ENCODE assay signal across 27 cellular contexts in genomic region chr9:70617033-70617432, GRCh38.
A peak's percentile ranks its signal among the peaks of the same experiment; 100 is the strongest.
DNase-seq lines count a peak whose midpoint lies in the region; ATAC-seq, FAIRE-seq and TF ChIP-seq lines count a peak whose summit lies in the region.
"Had no signal": no experiment of that assay in that cellular context is flagged by ENCODE, and none has a peak within 500 bp of the region (broad histone marks: within the 10 kb centered on the region; RNA-seq: fewer than 3 reads in every experiment).

No MANE protein-coding gene starts in this region.

- no peaks in the 10 kb centered on the region for H3K4me1 Mint-ChIP-seq in naive thymus-derived CD8-positive, alpha-beta T cell
- H3K4me1 Mint-ChIP-seq: CD14-positive monocyte; CD4-positive, alpha-beta memory T cell; CD4-positive, CD25-positive, alpha-beta regulatory T cell; CD8-positive, alpha-beta memory T cell had no signal

- dilution Hi-C loops in IMR-90 (cut with HindIII; ENCODE audit: low sequenced_read_pairs, unreplicated experiment) = no loop called here

- in situ Hi-C loops in IMR-90 (cut with MboI; ENCODE audit: low sequenced_read_pairs) = loop anchor here (25.0 kb wide), 1 partner anchor 655 kb away; no protein-coding TSS in a partner anchor
- in situ Hi-C loops in gastrocnemius medialis (cut with MboI; ENCODE audit: low sequenced_read_pairs in 4 of 4) = loop anchor here in 2 of 4 donors (25.0 kb wide), 2 partner anchors 630 to 1230 kb away; no protein-coding TSS in a partner anchor

- no peak overlapping the region for H2BK20ac ChIP-seq in IMR-90 (ENCODE audit: low read depth, low read length)

- ATAC-seq in IMR-90 (ENCODE audit: low read depth) (no peak), gastrocnemius medialis (peak; percentile 46 to 63), GM21723 (IDR thresholded peaks at IDR 0.05; ENCODE audit: unreplicated experiment) (no peak)
- no peak for ATAC-seq in naive thymus-derived CD8-positive, alpha-beta T cell

- H3K9me3 ChIP-seq in IMR-90 (ENCODE audit: control insufficient read depth, insufficient read depth, low read length) = no peaks in the 10 kb centered on the region
- H3K9me3 ChIP-seq in parathyroid adenoma (ENCODE audit: control insufficient read depth, low read length) = no peaks in the 10 kb centered on the region
- no peaks in the 10 kb centered on the region for H3K9me3 ChIP-seq in gastrocnemius medialis
- H3K9me3 ChIP-seq: BE2C, BLaER1 had no signal

- H3K4me2 ChIP-seq in IMR-90 (ENCODE audit: low read depth, low read length) = no peak overlapping the region
- no peak overlapping the region for H3K4me2 ChIP-seq in parathyroid adenoma (ENCODE audit: low read length)
- H3K4me2 ChIP-seq: BLaER1 had no signal

- H3K18ac ChIP-seq in IMR-90 (ENCODE audit: low read depth, low read length) = no peak overlapping the region

- no peak overlapping the region for H3K56ac ChIP-seq in IMR-90 (ENCODE audit: extremely low read depth, insufficient read depth, low read length)

- POLR2A ChIA-PET in IMR-90 (lab: Charles Lee; ENCODE audit: unreplicated experiment) = no interaction called here
- POLR2A ChIA-PET in naive thymus-derived CD8-positive, alpha-beta T cell (lab: Charles Lee) = no interaction called here

- no peak for FAIRE-seq in H54 (lab: Jason Lieb, UNC)
- FAIRE-seq: A204.1, G401.6, GM12891, GM19239 had no signal

- intact Hi-C loops in IMR-90 (cut with micrococcal nuclease) = no loop called here
- intact Hi-C loops in dorsolateral prefrontal cortex (cut with DNase I) = no loop called here
- intact Hi-C loops in gastrocnemius medialis (cut with DNase I; ENCODE audit: low total_unique reads) = loop anchor here (10.0 kb wide), 2 partner anchors 1148 to 1232 kb away; partner anchors contain the start of gene CEMIP2

- TF ChIP-seq POLR2A in IMR-90 (IDR thresholded peaks at IDR 0.05; ENCODE audit: low read depth, low read length) (no peak), gastrocnemius medialis (IDR thresholded peaks at IDR 0.05) (no peak), H54 (IDR thresholded peaks at IDR 0.05; ENCODE audit: low read depth, low read length) (no peak)

- H3K36me3 Mint-ChIP-seq in naive thymus-derived CD8-positive, alpha-beta T cell = no peaks in the 10 kb centered on the region
- H3K36me3 Mint-ChIP-seq: CD14-positive monocyte; CD4-positive, alpha-beta memory T cell; CD4-positive, CD25-positive, alpha-beta regulatory T cell; CD8-positive, alpha-beta memory T cell had no signal

- no peak overlapping the region for H3K27ac Mint-ChIP-seq in naive thymus-derived CD8-positive, alpha-beta T cell
- H3K27ac Mint-ChIP-seq: CD4-positive, alpha-beta memory T cell; CD4-positive, CD25-positive, alpha-beta regulatory T cell; CD8-positive, alpha-beta memory T cell had no signal

- TF ChIP-seq CTCF in IMR-90 (conservative IDR thresholded peaks at IDR 0.05; ENCODE audit: low read depth, low read length) (no peak), dorsolateral prefrontal cortex (IDR thresholded peaks at IDR 0.05 in 54 of 56, conservative IDR thresholded peaks at IDR 0.05 in 2 of 56; ENCODE audit: low read depth in 1 of 56, partially characterized antibody in 56 of 56) (no peak), parathyroid adenoma (IDR thresholded peaks at IDR 0.05) (no peak), gastrocnemius medialis (IDR thresholded peaks at IDR 0.05 in 4 of 5, conservative IDR thresholded peaks at IDR 0.05 in 1 of 5) (no peak)

- CTCF ChIA-PET in IMR-90 (lab: Yijun Ruan, JAX) = no interaction called here

- H4K8ac ChIP-seq in IMR-90 (ENCODE audit: low read depth in 2 of 2, low read length in 2 of 2) = no peak overlapping the region

- H4K20me1 ChIP-seq in IMR-90 (ENCODE audit: insufficient read depth, low read length) = no peaks in the 10 kb centered on the region
- H4K20me1 ChIP-seq: BLaER1 had no signal

- no peaks in the 10 kb centered on the region for H3K9me1 ChIP-seq in IMR-90 (ENCODE audit: insufficient read depth, low read length)

- no peak overlapping the region for H3K27ac ChIP-seq in IMR-90 (ENCODE audit: insufficient read depth, low read length)
- peak overlapping the region in 31 of 59 donors; percentile 0 to 92 (median 57) for H3K27ac ChIP-seq in dorsolateral prefrontal cortex
- peak overlapping the region; percentile 24 for H3K27ac ChIP-seq in parathyroid adenoma
- H3K27ac ChIP-seq in gastrocnemius medialis = peak overlapping the region; percentile 74 to 83 (median 78)
- H3K27ac ChIP-seq: BLaER1 had no signal

- H2BK5ac ChIP-seq in IMR-90 (ENCODE audit: low read depth, low read length, poor library complexity, severe bottlenecking) = no peak overlapping the region

- no peak overlapping the region for H2BK120ac ChIP-seq in IMR-90 (ENCODE audit: low read depth, low read length)

- H3K4me3 ChIP-seq in IMR-90 (ENCODE audit: insufficient read depth, low read depth, low read length) = no peak overlapping the region
- no peak overlapping the region for H3K4me3 ChIP-seq in dorsolateral prefrontal cortex
- H3K4me3 ChIP-seq in parathyroid adenoma (ENCODE audit: low read depth, low read length) = no peak overlapping the region
- no peak overlapping the region for H3K4me3 ChIP-seq in gastrocnemius medialis
- H3K4me3 ChIP-seq: BLaER1 had no signal

- peaks cover 0 to 3% (median 0%) of the 10 kb centered on the region in 5 donors for H3K27me3 Mint-ChIP-seq in naive thymus-derived CD8-positive, alpha-beta T cell
- H3K27me3 Mint-ChIP-seq: CD4-positive, CD25-positive, alpha-beta regulatory T cell had no signal

- H2AK5ac ChIP-seq in IMR-90 (ENCODE audit: low read depth, low read length) = no peak overlapping the region

- no peak overlapping the region for H3K4me3 Mint-ChIP-seq in naive thymus-derived CD8-positive, alpha-beta T cell
- H3K4me3 Mint-ChIP-seq: CD14-positive monocyte; CD4-positive, alpha-beta memory T cell; CD4-positive, CD25-positive, alpha-beta regulatory T cell; CD8-positive, alpha-beta memory T cell had no signal

- no peak for TF ChIP-seq RAD21 in IMR-90 (IDR thresholded peaks at IDR 0.05; ENCODE audit: low read length)

- peaks cover 9% of the 10 kb centered on the region for H3K4me1 ChIP-seq in IMR-90 (ENCODE audit: control insufficient read depth, insufficient read depth, low read length)
- H3K4me1 ChIP-seq in parathyroid adenoma = peaks cover 18% of the 10 kb centered on the region
- peaks cover 45 to 57% of the 10 kb centered on the region in 2 donors for H3K4me1 ChIP-seq in gastrocnemius medialis

- no peak overlapping the region for H2BK15ac ChIP-seq in IMR-90 (ENCODE audit: low read depth, low read length)

- H3K27me3 ChIP-seq in IMR-90 (ENCODE audit: control insufficient read depth, insufficient read depth, low read length) (peaks cover 4% of the 10 kb centered on the region), dorsolateral prefrontal cortex (no peaks in the 10 kb centered on the region), parathyroid adenoma (ENCODE audit: control insufficient read depth, insufficient read depth, low read length) (no peaks in the 10 kb centered on the region), gastrocnemius medialis (no peaks in the 10 kb centered on the region)
- H3K27me3 ChIP-seq: BE2C, BLaER1 had no signal

- H4K5ac ChIP-seq in IMR-90 (ENCODE audit: low read depth, low read length) = no peak overlapping the region

- H3K9me3 Mint-ChIP-seq in naive thymus-derived CD8-positive, alpha-beta T cell = no peaks in the 10 kb centered on the region
- H3K9me3 Mint-ChIP-seq: CD4-positive, alpha-beta memory T cell; CD4-positive, CD25-positive, alpha-beta regulatory T cell; CD8-positive, alpha-beta memory T cell had no signal

- no peak overlapping the region for H3K4ac ChIP-seq in IMR-90 (ENCODE audit: low read depth, low read length)

- H3K36me3 ChIP-seq in IMR-90 (ENCODE audit: control insufficient read depth, insufficient read depth, low read length) = no peaks in the 10 kb centered on the region
- H3K36me3 ChIP-seq in parathyroid adenoma (ENCODE audit: control insufficient read depth, insufficient read depth, low read length) = no peaks in the 10 kb centered on the region
- no peaks in the 10 kb centered on the region for H3K36me3 ChIP-seq in gastrocnemius medialis
- H3K36me3 ChIP-seq: BE2C, BLaER1 had no signal

- H3K23ac ChIP-seq in IMR-90 (ENCODE audit: low read depth, low read length) = no peak overlapping the region

- no peak overlapping the region for H2AFZ ChIP-seq in IMR-90 (replicated peaks; ENCODE audit: low read length, poor library complexity)
- H2AFZ ChIP-seq in parathyroid adenoma = peak overlapping the region; percentile 38

- no peak overlapping the region for H3K9ac ChIP-seq in IMR-90 (ENCODE audit: low read depth, low read length)
- H3K9ac ChIP-seq in parathyroid adenoma = no peak overlapping the region
- H3K9ac ChIP-seq: BLaER1 had no signal

- H4K91ac ChIP-seq in IMR-90 (ENCODE audit: insufficient read depth, low read depth, low read length) = no peak overlapping the region

- no TSS peak for BruUV-seq in IMR-90 (replicated peaks; lab: Mats Ljungman, UMichigan)

- H3K14ac ChIP-seq in IMR-90 (replicated peaks; ENCODE audit: low read depth, low read length) = no peak overlapping the region

- no CpG with 5 or more reads among the region's 6 CpGs for WGBS in IMR-90 (ENCODE audit: extremely low coverage in 2 of 2, insufficient read length in 1 of 2), 2 experiments

- DNase-seq in IMR-90 (no peak), dorsolateral prefrontal cortex (no peak), gastrocnemius medialis (peak; percentile 61 to 76), NCI-H524 (lab: John Stamatoyannopoulos, UW) (no peak), H54 (ENCODE audit: insufficient read length, low spot score) (no peak)
- DNase-seq in naive thymus-derived CD8-positive, alpha-beta T cell = no peak
- DNase-seq: 8988T; ACHN; BE2C; CD4-positive, alpha-beta memory T cell; CD4-positive, CD25-positive, alpha-beta regulatory T cell; CD8-positive, alpha-beta memory T cell; COR-L47; DMS 273 treated with DMSO at 0.1 percent for 48 hours; DMS153; DMS53; DMS79; DND-41; GF-D8 had no signal

- no peaks in the 10 kb centered on the region for H3K79me2 ChIP-seq in parathyroid adenoma

- peak overlapping the region; percentile 42 for H2AK9ac ChIP-seq in IMR-90 (replicated peaks; ENCODE audit: low read depth, low read length, poor library complexity)

- H3K79me1 ChIP-seq in IMR-90 (ENCODE audit: low read depth in 1 of 2, low read length in 2 of 2) = no peaks in the 10 kb centered on the region

TF ChIP-seq in IMR-90, 13 proteins besides CTCF, POLR2A, EP300 and RAD21 (continues in another document):
- no peak for TF ChIP-seq SMC3 (IDR thresholded peaks at IDR 0.05; ENCODE audit: low read depth, low read length)
- no peak for TF ChIP-seq CHD1 (IDR thresholded peaks at IDR 0.05; ENCODE audit: low read depth, low read length)
- TF ChIP-seq MAZ (IDR thresholded peaks at IDR 0.05; ENCODE audit: borderline replicate concordance, low read depth, low read length) = no peak
- TF ChIP-seq RFX5 (IDR thresholded peaks at IDR 0.05; ENCODE audit: low read depth, low read length) = no peak
- TF ChIP-seq FOS (IDR thresholded peaks at IDR 0.05; ENCODE audit: low read depth, low read length) = no peak

Comparison
In these comparisons a context has a peak if more than half of its experiments do, and no peak if none do; other contexts are left out.
1. ATAC-seq: peak in gastrocnemius medialis (2 of 2); none in IMR-90 (single experiment), naive thymus-derived CD8-positive, alpha-beta T cell (0 of 2) and GM21723 (single experiment).
2. DNase-seq: peak in gastrocnemius medialis (2 of 2); none in IMR-90 (single experiment), dorsolateral prefrontal cortex (0 of 10), NCI-H524 (0 of 2), H54 (single experiment) and naive thymus-derived CD8-positive, alpha-beta T cell (0 of 10).